ENCODE assay signal across 37 cellular contexts in the genomic region with DNA sequence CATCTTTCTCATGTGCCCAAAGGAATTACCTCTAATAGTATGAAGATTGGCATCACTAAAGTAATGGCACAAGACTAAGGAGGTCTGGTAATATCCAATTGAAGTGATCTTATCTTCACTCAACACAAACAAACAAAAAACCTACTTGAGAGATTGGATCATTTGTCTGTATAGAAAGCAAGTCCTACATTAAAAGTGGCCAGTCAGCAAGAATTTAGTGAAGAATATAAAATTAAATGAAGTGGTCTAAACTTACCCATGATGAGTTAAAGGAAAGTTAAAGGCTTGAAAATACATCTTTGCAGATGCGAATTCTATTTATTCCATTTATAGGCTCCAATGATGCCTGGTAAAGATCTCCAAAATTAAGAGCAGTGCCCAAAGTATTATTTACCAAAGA.
"Had no signal": no experiment of that assay in that cellular context is flagged by ENCODE, and none has a peak within 500 bp of the region (broad histone marks: within the 10 kb centered on the region; RNA-seq: fewer than 3 reads in every experiment).

No MANE protein-coding gene starts in this region.

- H3K36me3 Mint-ChIP-seq: activated CD8-positive, alpha-beta memory T cell treated with anti-CD3 and anti-CD28 coated beads, Interleukin-2, amount 10 ng/mL, durations not matched to agents 7 days and 5 days; activated naive CD4-positive, alpha-beta T cell treated with anti-CD3 and anti-CD28 coated beads, Interleukin-2, amount 10 ng/mL, durations not matched to agents 7 days and 5 days; activated naive CD4-positive, alpha-beta T cell treated with anti-CD3 and anti-CD28 coated beads, Interleukin-2, amount 50 U/mL, for 24 hours; activated naive CD8-positive, alpha-beta T cell; activated naive CD8-positive, alpha-beta T cell treated with anti-CD3 and anti-CD28 coated beads, Interleukin-2, amount 10 ng/mL, durations not matched to agents 7 days and 5 days had no signal

- H3K36me3 ChIP-seq: brain microvascular endothelial cell, breast epithelium, WERI-Rb-1 had no signal

- H3K4me1 Mint-ChIP-seq: activated CD4-positive, alpha-beta memory T cell treated with anti-CD3 and anti-CD28 coated beads, Interleukin-2, amount 10 ng/mL, durations not matched to agents 7 days and 5 days; activated CD4-positive, alpha-beta T cell treated with anti-CD3 and anti-CD28 coated beads for 36 hours; activated CD4-positive, alpha-beta T cell treated with anti-CD3 and anti-CD28 coated beads, Interleukin-2, amount 10 ng/mL, durations not matched to agents 7 days and 5 days; activated CD8-positive, alpha-beta memory T cell treated with anti-CD3 and anti-CD28 coated beads, Interleukin-2, amount 10 ng/mL, durations not matched to agents 7 days and 5 days; activated naive CD4-positive, alpha-beta T cell treated with anti-CD3 and anti-CD28 coated beads, Interleukin-2, amount 10 ng/mL, durations not matched to agents 7 days and 5 days; activated naive CD4-positive, alpha-beta T cell treated with anti-CD3 and anti-CD28 coated beads, Interleukin-2, amount 50 U/mL, for 24 hours; activated naive CD8-positive, alpha-beta T cell treated with anti-CD3 and anti-CD28 coated beads, Interleukin-2, amount 10 ng/mL, durations not matched to agents 7 days and 5 days; activated naive CD8-positive, alpha-beta T cell treated with anti-CD3 and anti-CD28 coated beads, Interleukin-2, amount 50 U/mL, for 24 hours had no signal

- H3K4me3 ChIP-seq: body of pancreas, breast epithelium had no signal

- H3K9me3 Mint-ChIP-seq: activated CD4-positive, alpha-beta memory T cell treated with anti-CD3 and anti-CD28 coated beads, Interleukin-2, amount 10 ng/mL, durations not matched to agents 7 days and 5 days; activated CD4-positive, alpha-beta T cell treated with anti-CD3 and anti-CD28 coated beads, Interleukin-2, amount 10 ng/mL, durations not matched to agents 7 days and 5 days; activated naive CD4-positive, alpha-beta T cell treated with anti-CD3 and anti-CD28 coated beads, Interleukin-2, amount 10 ng/mL, durations not matched to agents 7 days and 5 days; activated naive CD4-positive, alpha-beta T cell treated with anti-CD3 and anti-CD28 coated beads, Interleukin-2, amount 50 U/mL, for 24 hours; activated naive CD8-positive, alpha-beta T cell treated with anti-CD3 and anti-CD28 coated beads, Interleukin-2, amount 10 ng/mL, durations not matched to agents 7 days and 5 days; activated naive CD8-positive, alpha-beta T cell treated with anti-CD3 and anti-CD28 coated beads, Interleukin-2, amount 50 U/mL, for 24 hours; activated T-cell treated with anti-CD3 and anti-CD28 coated beads, Interleukin-2, amount 50 U/mL, for 24 hours; activated T-helper 2 cell treated with anti-CD3 and anti-CD28 coated beads, Interferon-gamma antibody, Interleukin-2, Interleukin-4, amounts not matched to agents 10 μg/mL and 5 μg/mL and 100 μg/mL, durations not matched to agents 14 hours and 24 hours and 36 hours; T-helper 1 cell treated with Interleukin-12 subunit alpha and Interleukin-12 subunit beta and Interleukin-4 antibody, amounts not matched to agents 30 μg/mL and 1 μg/mL, for 36 hours; T-helper 2 cell treated with Interferon-gamma antibody and Interleukin-4, amounts not matched to agents 5 μg/mL and 100 μg/mL, for 36 hours had no signal

- ATAC-seq: activated CD4-positive, alpha-beta T cell treated with anti-CD3 and anti-CD28 coated beads for 36 hours; activated CD4-positive, CD25-positive, alpha-beta regulatory T cell treated with anti-CD3 and anti-CD28 coated beads, Interleukin-2, amount 50 U/mL, for 24 hours; activated CD8-positive, alpha-beta memory T cell treated with anti-CD3 and anti-CD28 coated beads, Interleukin-2, amount 10 ng/mL, durations not matched to agents 7 days and 5 days; activated CD8-positive, alpha-beta T cell treated with anti-CD3 and anti-CD28 coated beads, Interleukin-2, amount 10 ng/mL, durations not matched to agents 7 days and 5 days; activated naive CD8-positive, alpha-beta T cell treated with anti-CD3 and anti-CD28 coated beads, Interleukin-2, amount 50 U/mL, for 24 hours; body of pancreas; WTC11 had no signal

- H3K9me3 ChIP-seq: body of pancreas, breast epithelium had no signal

- H3K4me1 ChIP-seq: body of pancreas, breast epithelium had no signal

- H3K27ac Mint-ChIP-seq: activated CD4-positive, alpha-beta memory T cell treated with anti-CD3 and anti-CD28 coated beads, Interleukin-2, amount 10 ng/mL, durations not matched to agents 7 days and 5 days; activated CD4-positive, alpha-beta T cell treated with anti-CD3 and anti-CD28 coated beads for 36 hours; activated CD4-positive, alpha-beta T cell treated with anti-CD3 and anti-CD28 coated beads, Interleukin-2, amount 10 ng/mL, durations not matched to agents 7 days and 5 days; activated CD8-positive, alpha-beta memory T cell treated with anti-CD3 and anti-CD28 coated beads, Interleukin-2, amount 10 ng/mL, durations not matched to agents 7 days and 5 days; activated CD8-positive, alpha-beta T cell treated with anti-CD3 and anti-CD28 coated beads, Interleukin-2, amount 10 ng/mL, durations not matched to agents 7 days and 5 days; activated naive CD4-positive, alpha-beta T cell treated with anti-CD3 and anti-CD28 coated beads, Interleukin-2, amount 10 ng/mL, durations not matched to agents 7 days and 5 days; activated naive CD4-positive, alpha-beta T cell treated with anti-CD3 and anti-CD28 coated beads, Interleukin-2, amount 50 U/mL, for 24 hours; activated naive CD8-positive, alpha-beta T cell; activated naive CD8-positive, alpha-beta T cell treated with anti-CD3 and anti-CD28 coated beads, Interleukin-2, amount 10 ng/mL, durations not matched to agents 7 days and 5 days; activated naive CD8-positive, alpha-beta T cell treated with anti-CD3 and anti-CD28 coated beads, Interleukin-2, amount 50 U/mL, for 24 hours; activated T-cell treated with anti-CD3 and anti-CD28 coated beads, Interleukin-2, amount 50 U/mL, for 24 hours; activated T-helper 2 cell treated with anti-CD3 and anti-CD28 coated beads, Interferon-gamma antibody, Interleukin-2, Interleukin-4, amounts not matched to agents 10 μg/mL and 5 μg/mL and 100 μg/mL, durations not matched to agents 14 hours and 24 hours and 36 hours; T-helper 1 cell treated with Interleukin-12 subunit alpha and Interleukin-12 subunit beta and Interleukin-4 antibody, amounts not matched to agents 30 μg/mL and 1 μg/mL, for 36 hours; T-helper 2 cell treated with Interferon-gamma antibody and Interleukin-4, amounts not matched to agents 5 μg/mL and 100 μg/mL, for 36 hours; WTC11 had no signal

- FAIRE-seq: astrocyte, TTC549 had no signal

- H3K27ac ChIP-seq: body of pancreas, brain microvascular endothelial cell, breast epithelium, WERI-Rb-1 had no signal

- H3K27me3 Mint-ChIP-seq: activated CD4-positive, alpha-beta memory T cell treated with anti-CD3 and anti-CD28 coated beads, Interleukin-2, amount 10 ng/mL, durations not matched to agents 7 days and 5 days; activated CD4-positive, alpha-beta T cell treated with anti-CD3 and anti-CD28 coated beads, Interleukin-2, amount 10 ng/mL, durations not matched to agents 7 days and 5 days; activated CD8-positive, alpha-beta memory T cell treated with anti-CD3 and anti-CD28 coated beads, Interleukin-2, amount 10 ng/mL, durations not matched to agents 7 days and 5 days; activated naive CD4-positive, alpha-beta T cell treated with anti-CD3 and anti-CD28 coated beads, Interleukin-2, amount 10 ng/mL, durations not matched to agents 7 days and 5 days; activated naive CD4-positive, alpha-beta T cell treated with anti-CD3 and anti-CD28 coated beads, Interleukin-2, amount 50 U/mL, for 24 hours; activated naive CD8-positive, alpha-beta T cell; activated naive CD8-positive, alpha-beta T cell treated with anti-CD3 and anti-CD28 coated beads, Interleukin-2, amount 50 U/mL, for 24 hours; activated T-cell treated with anti-CD3 and anti-CD28 coated beads, Interleukin-2, amount 50 U/mL, for 24 hours had no signal

- DNase-seq: activated CD4-positive, alpha-beta memory T cell treated with anti-CD3 and anti-CD28 coated beads, Interleukin-2, amount 10 ng/mL, durations not matched to agents 7 days and 5 days; activated CD4-positive, alpha-beta T cell treated with anti-CD3 and anti-CD28 coated beads for 1 hour; activated CD4-positive, alpha-beta T cell treated with anti-CD3 and anti-CD28 coated beads for 36 hours; activated CD4-positive, alpha-beta T cell treated with anti-CD3 and anti-CD28 coated beads for 48 hours; activated CD4-positive, alpha-beta T cell treated with anti-CD3 and anti-CD28 coated beads, Interleukin-2, amount 10 ng/mL, durations not matched to agents 7 days and 5 days; activated CD4-positive, alpha-beta T cell treated with anti-CD3 and anti-CD28 coated beads, Interleukin-2, amount 50 U/mL, for 48 hours; activated CD4-positive, CD25-positive, alpha-beta regulatory T cell; activated CD8-positive, alpha-beta memory T cell treated with anti-CD3 and anti-CD28 coated beads for 24 hours; activated CD8-positive, alpha-beta memory T cell treated with anti-CD3 and anti-CD28 coated beads, Interleukin-2, amount 10 ng/mL, durations not matched to agents 7 days and 5 days; activated CD8-positive, alpha-beta memory T cell treated with anti-CD3 and anti-CD28 coated beads, Interleukin-2, amount 50 U/mL, for 48 hours; activated CD8-positive, alpha-beta T cell treated with anti-CD3 and anti-CD28 coated beads, Interleukin-2, amount 10 ng/mL, durations not matched to agents 7 days and 5 days; activated effector memory CD4-positive, alpha-beta T cell treated with Interleukin-2 at 50 U/mL for 16 hours; activated gamma-delta T cell; activated naive CD4-positive, alpha-beta T cell treated with anti-CD3 and anti-CD28 coated beads, Interleukin-2, amount 10 ng/mL, durations not matched to agents 7 days and 5 days; activated naive CD4-positive, alpha-beta T cell treated with Interleukin-2 at 50 U/mL for 16 hours; activated naive CD8-positive, alpha-beta T cell treated with anti-CD3 and anti-CD28 coated beads, Interleukin-2, amount 10 ng/mL, durations not matched to agents 7 days and 5 days; activated naive CD8-positive, alpha-beta T cell treated with anti-CD3 and anti-CD28 coated beads, Interleukin-2, amount 50 U/mL, for 24 hours; activated T-cell treated with anti-CD3 and anti-CD28 coated beads, Interleukin-2, amount 50 U/mL, for 24 hours; activated T-cell treated with anti-CD3 and anti-CD28 coated beads, Interleukin-2, amount 50 U/mL, for 48 hours; amygdala; anterior cingulate cortex; body of pancreas; brain microvascular endothelial cell; central memory CD4-positive, alpha-beta T cell; T-helper 2 cell; T-helper 9 cell; WERI-Rb-1 had no signal

- H3K4me3 Mint-ChIP-seq: activated CD4-positive, alpha-beta memory T cell treated with anti-CD3 and anti-CD28 coated beads, Interleukin-2, amount 10 ng/mL, durations not matched to agents 7 days and 5 days; activated CD4-positive, alpha-beta T cell treated with anti-CD3 and anti-CD28 coated beads for 36 hours; activated CD4-positive, alpha-beta T cell treated with anti-CD3 and anti-CD28 coated beads, Interleukin-2, amount 10 ng/mL, durations not matched to agents 7 days and 5 days; activated CD8-positive, alpha-beta memory T cell treated with anti-CD3 and anti-CD28 coated beads, Interleukin-2, amount 10 ng/mL, durations not matched to agents 7 days and 5 days; activated CD8-positive, alpha-beta T cell treated with anti-CD3 and anti-CD28 coated beads, Interleukin-2, amount 10 ng/mL, durations not matched to agents 7 days and 5 days; activated naive CD4-positive, alpha-beta T cell treated with anti-CD3 and anti-CD28 coated beads, Interleukin-2, amount 10 ng/mL, durations not matched to agents 7 days and 5 days; activated naive CD4-positive, alpha-beta T cell treated with anti-CD3 and anti-CD28 coated beads, Interleukin-2, amount 50 U/mL, for 24 hours; activated naive CD8-positive, alpha-beta T cell; activated naive CD8-positive, alpha-beta T cell treated with anti-CD3 and anti-CD28 coated beads, Interleukin-2, amount 10 ng/mL, durations not matched to agents 7 days and 5 days; activated naive CD8-positive, alpha-beta T cell treated with anti-CD3 and anti-CD28 coated beads, Interleukin-2, amount 50 U/mL, for 24 hours; activated T-cell treated with anti-CD3 and anti-CD28 coated beads, Interleukin-2, amount 50 U/mL, for 24 hours; T-helper 1 cell treated with Interleukin-12 subunit alpha and Interleukin-12 subunit beta and Interleukin-4 antibody, amounts not matched to agents 30 μg/mL and 1 μg/mL, for 36 hours; T-helper 2 cell treated with Interferon-gamma antibody and Interleukin-4, amounts not matched to agents 5 μg/mL and 100 μg/mL, for 36 hours; WTC11 had no signal

- H3K27me3 ChIP-seq: body of pancreas, brain microvascular endothelial cell, breast epithelium had no signal
